In genomic region chr19:941292-942132, GRCh38 we compare ENCODE assay signal across 8 cellular contexts. TPM values are rescaled to one million over a fixed set of nuclear protein-coding genes. Genes with fewer than 3 reads are reported as not detected.
DNase-seq lines count a peak whose midpoint lies in the region; ATAC-seq, FAIRE-seq and TF ChIP-seq lines count a peak whose summit lies in the region.

No MANE protein-coding gene starts in this region.

- no peak for FAIRE-seq in small intestine (lab: Jason Lieb, UNC)

- H3K4me1 ChIP-seq in small intestine (ENCODE audit: control insufficient read depth in 2 of 2, insufficient read depth in 1 of 2, low read depth in 1 of 2, low read length in 1 of 2): no peaks in the 10 kb centered on the region

- H3K27ac ChIP-seq in VCaP (peak overlapping the region; percentile 92), small intestine (ENCODE audit: low read depth in 1 of 2, low read length in 1 of 2) (peak overlapping the region; percentile 34 to 72)

- 40 to 73% (median 54%) methylated on average over 43 to 45 of the region's 45 CpGs for WGBS in small intestine, 3 donors

- in situ Hi-C loops in G401 (cut with HindIII; ENCODE audit: low sequenced_read_pairs): no loop called here

- no peak for DNase-seq in GM12865 (ENCODE audit: low read depth)
- DNase-seq in fibroblast of villous mesenchyme (ENCODE audit: low read depth): no peak
- no peak for DNase-seq in small intestine
- no peak for DNase-seq in COLO829 (ENCODE audit: low spot score)
- no peak for DNase-seq in G401 (ENCODE audit: low spot score)
- DNase-seq in NCI-H1436 treated with DMSO at 0.1 percent for 48 hours (lab: John Stamatoyannopoulos, UW): no peak

- H3K36me3 ChIP-seq in small intestine (ENCODE audit: control insufficient read depth in 2 of 2, insufficient read depth in 2 of 2, low read length in 2 of 2): no peaks in the 10 kb centered on the region

- TF ChIP-seq CTCF in GM12865 (IDR thresholded peaks at IDR 0.05; ENCODE audit: insufficient read depth, low read depth, low read length, missing control alignments): no peak
- no peak for TF ChIP-seq CTCF in VCaP (conservative IDR thresholded peaks at IDR 0.05)
- no peak for TF ChIP-seq CTCF in fibroblast of villous mesenchyme (IDR thresholded peaks at IDR 0.05; ENCODE audit: insufficient read depth, low read depth, low read length)

- no peaks in the 10 kb centered on the region for H3K9me3 ChIP-seq in small intestine (ENCODE audit: control insufficient read depth, low read depth)

- H3K4me3 ChIP-seq in GM12865 (ENCODE audit: low read depth, low read length) (peak overlapping the region; percentile 20; the same call in 1 of the 2 replicates), fibroblast of villous mesenchyme (ENCODE audit: low read depth, low read length) (peak overlapping the region; percentile 1), small intestine (ENCODE audit: low read depth in 1 of 2, low read length in 2 of 2) (peak overlapping the region in 1 of 2 donors; percentile 31)

- ATAC-seq in GM19023 (IDR thresholded peaks at IDR 0.05; ENCODE audit: unreplicated experiment): no peak

- no peaks in the 10 kb centered on the region for H3K27me3 ChIP-seq in small intestine (ENCODE audit: control insufficient read depth in 2 of 2, insufficient read depth in 2 of 2, low read length in 2 of 2)

RNA-seq across cellular contexts. Expression of gene ARID3A, which starts 15.7 kb away (rescaled TPM):
- total RNA-seq in fibroblast of villous mesenchyme: 39.3 and 45.8 TPM in 2 replicates
- polyA plus RNA-seq in small intestine: 1 to 10 TPM; 1.3 to 6.2 (median 3.4) TPM
- 95.4 and 103 TPM in 2 replicates for total RNA-seq in G401 (2014; rRNA removed; shearing (Covaris generic))

RNA-seq across cellular contexts. Expression of gene KISS1R, which starts 24.4 kb away (rescaled TPM):
- not detected in 2 replicates for total RNA-seq in fibroblast of villous mesenchyme
- polyA plus RNA-seq in small intestine: under 1 TPM in 1 of 3 donors, not detected in 2; 0.55 TPM
- total RNA-seq in G401 (2014; rRNA removed; shearing (Covaris generic)): 1.8 and 1.9 TPM in 2 replicates

RNA-seq across cellular contexts. Expression of gene R3HDM4, which starts 28.5 kb away (rescaled TPM):
- total RNA-seq in fibroblast of villous mesenchyme: 26.3 and 31.6 TPM in 2 replicates
- polyA plus RNA-seq in small intestine: 10 to 100 TPM; 29.5 to 52.7 (median 45.4) TPM
- total RNA-seq in G401 (2014; rRNA removed; shearing (Covaris generic)): 12.7 and 13.9 TPM in 2 replicates

RNA-seq across cellular contexts. Expression of gene WDR18, which starts 42.6 kb away (rescaled TPM):
- total RNA-seq in fibroblast of villous mesenchyme: 49.7 and 77.3 TPM in 2 replicates
- 10 to 100 TPM; 56.2 to 70.8 (median 58.8) TPM for polyA plus RNA-seq in small intestine
- 176 and 280 TPM in 2 replicates for total RNA-seq in G401 (2014; rRNA removed; shearing (Covaris generic))

RNA-seq across cellular contexts. Expression of gene RNU6-9, which starts 48.2 kb away (rescaled TPM):
- total RNA-seq in fibroblast of villous mesenchyme: not detected in 2 replicates
- polyA plus RNA-seq in small intestine: not detected
- not detected in 2 replicates for total RNA-seq in G401 (2014; rRNA removed; shearing (Covaris generic))
